ENCODE assay signal across 1 cellular context in the genomic region with DNA sequence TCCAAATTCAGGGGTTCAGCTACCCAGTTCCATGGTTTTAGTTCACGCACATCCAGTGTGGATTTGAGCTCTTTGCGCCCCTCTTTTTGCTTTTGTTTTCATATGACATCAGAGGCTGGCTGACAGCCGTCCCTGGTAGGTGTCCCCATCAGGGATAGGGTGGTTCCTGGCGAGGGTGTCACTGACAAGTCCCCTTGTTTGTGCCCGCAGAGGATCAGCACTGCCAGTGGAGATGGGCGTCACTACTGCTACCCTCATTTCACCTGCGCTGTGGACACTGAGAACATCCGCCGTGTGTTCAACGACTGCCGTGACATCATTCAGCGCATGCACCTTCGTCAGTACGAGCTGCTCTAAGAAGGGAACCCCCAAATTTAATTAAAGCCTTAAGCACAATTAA.
TF ChIP-seq lines count a peak whose summit lies in the region.

No MANE protein-coding gene starts in this region.

TF ChIP-seq in H1, 55 proteins besides CTCF, POLR2A, EP300 and RAD21:
- TF ChIP-seq JUND (IDR thresholded peaks at IDR 0.05; ENCODE audit: low read length) (no peak), RNF2 (IDR thresholded peaks at IDR 0.05; ENCODE audit: borderline replicate concordance, low read depth, low read length, missing control alignments, poor library complexity, severe bottlenecking) (no peak), CREB1 (IDR thresholded peaks at IDR 0.05) (no peak), TEAD4 (IDR thresholded peaks at IDR 0.05; ENCODE audit: low read depth, low read length) (no peak), ZNF274 (IDR thresholded peaks at IDR 0.05; ENCODE audit: borderline replicate concordance, extremely low read depth, low read length) (no peak), YY1 (IDR thresholded peaks at IDR 0.05; ENCODE audit: low read depth, low read length) (no peak), SUZ12 (IDR thresholded peaks at IDR 0.05; ENCODE audit: low read length) (no peak), CHD1 (IDR thresholded peaks at IDR 0.05; ENCODE audit: low read depth, low read length) (no peak), KDM5A (IDR thresholded peaks at IDR 0.05; ENCODE audit: low read length) (no peak), KDM4A (IDR thresholded peaks at IDR 0.05; ENCODE audit: low read depth, low read length, severe bottlenecking) (no peak), BACH1 (IDR thresholded peaks at IDR 0.05; ENCODE audit: low read length) (no peak), RBBP5 (IDR thresholded peaks at IDR 0.05; ENCODE audit: borderline replicate concordance, low read depth, low read length) (no peak), TBP (IDR thresholded peaks at IDR 0.05; ENCODE audit: low read depth, low read length) (no peak), CHD2 (IDR thresholded peaks at IDR 0.05; ENCODE audit: low read length) (no peak), GTF2F1 (IDR thresholded peaks at IDR 0.05; ENCODE audit: borderline replicate concordance, low read depth, low read length) (no peak), GABPA (IDR thresholded peaks at IDR 0.05; ENCODE audit: borderline replicate concordance, insufficient read depth, low read length) (no peak)
- TF ChIP-seq, protein P1, sequence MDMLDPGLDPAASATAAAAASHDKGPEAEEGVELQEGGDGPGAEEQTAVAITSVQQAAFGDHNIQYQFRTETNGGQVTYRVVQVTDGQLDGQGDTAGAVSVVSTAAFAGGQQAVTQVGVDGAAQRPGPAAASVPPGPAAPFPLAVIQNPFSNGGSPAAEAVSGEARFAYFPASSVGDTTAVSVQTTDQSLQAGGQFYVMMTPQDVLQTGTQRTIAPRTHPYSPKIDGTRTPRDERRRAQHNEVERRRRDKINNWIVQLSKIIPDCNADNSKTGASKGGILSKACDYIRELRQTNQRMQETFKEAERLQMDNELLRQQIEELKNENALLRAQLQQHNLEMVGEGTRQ (IDR thresholded peaks at IDR 0.05; ENCODE audit: low read length), result no peak
- TF ChIP-seq, protein P2, sequence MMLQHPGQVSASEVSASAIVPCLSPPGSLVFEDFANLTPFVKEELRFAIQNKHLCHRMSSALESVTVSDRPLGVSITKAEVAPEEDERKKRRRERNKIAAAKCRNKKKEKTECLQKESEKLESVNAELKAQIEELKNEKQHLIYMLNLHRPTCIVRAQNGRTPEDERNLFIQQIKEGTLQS (IDR thresholded peaks at IDR 0.05; ENCODE audit: insufficient read depth, low read depth, low read length), result no peak
